1 cellular context compared by ENCODE assay signal in the genomic region with DNA sequence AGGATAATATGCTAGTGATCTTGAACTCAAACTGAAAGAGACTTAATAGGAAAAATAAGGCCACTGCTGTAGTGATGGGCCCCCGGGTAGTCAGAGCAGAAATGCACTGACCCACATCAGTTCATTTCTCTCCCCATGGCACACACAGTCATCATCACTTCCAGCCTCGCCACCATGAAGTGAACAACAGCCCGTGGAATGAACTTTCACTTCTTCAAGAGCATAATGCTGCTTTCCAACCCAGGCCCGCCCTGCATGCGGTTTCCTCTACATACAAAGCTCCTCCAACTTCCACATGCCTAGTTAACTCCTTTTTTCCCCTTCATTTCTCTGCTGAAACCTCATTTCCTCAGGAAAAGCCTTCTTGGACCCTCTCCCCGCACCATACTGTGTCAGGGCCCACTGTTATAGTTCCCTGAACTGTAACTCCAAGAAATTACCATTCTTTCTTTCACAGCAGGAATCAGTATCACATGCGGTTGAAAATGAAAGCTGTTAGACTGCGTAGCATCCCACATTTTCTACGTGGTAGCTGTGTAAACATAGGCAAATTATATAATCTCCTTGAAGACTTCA.
TF ChIP-seq lines count a peak whose summit lies in the region.

No MANE protein-coding gene starts in this region.

TF ChIP-seq in K562, 482 proteins besides CTCF, POLR2A, EP300 and RAD21 (continued from another document):
- TF ChIP-seq, protein P1, sequence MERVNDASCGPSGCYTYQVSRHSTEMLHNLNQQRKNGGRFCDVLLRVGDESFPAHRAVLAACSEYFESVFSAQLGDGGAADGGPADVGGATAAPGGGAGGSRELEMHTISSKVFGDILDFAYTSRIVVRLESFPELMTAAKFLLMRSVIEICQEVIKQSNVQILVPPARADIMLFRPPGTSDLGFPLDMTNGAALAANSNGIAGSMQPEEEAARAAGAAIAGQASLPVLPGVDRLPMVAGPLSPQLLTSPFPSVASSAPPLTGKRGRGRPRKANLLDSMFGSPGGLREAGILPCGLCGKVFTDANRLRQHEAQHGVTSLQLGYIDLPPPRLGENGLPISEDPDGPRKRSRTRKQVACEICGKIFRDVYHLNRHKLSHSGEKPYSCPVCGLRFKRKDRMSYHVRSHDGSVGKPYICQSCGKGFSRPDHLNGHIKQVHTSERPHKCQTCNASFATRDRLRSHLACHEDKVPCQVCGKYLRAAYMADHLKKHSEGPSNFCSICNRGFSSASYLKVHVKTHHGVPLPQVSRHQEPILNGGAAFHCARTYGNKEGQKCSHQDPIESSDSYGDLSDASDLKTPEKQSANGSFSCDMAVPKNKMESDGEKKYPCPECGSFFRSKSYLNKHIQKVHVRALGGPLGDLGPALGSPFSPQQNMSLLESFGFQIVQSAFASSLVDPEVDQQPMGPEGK (CRISPR knock-in tag; IDR thresholded peaks at IDR 0.05; ENCODE audit: borderline replicate concordance): no peak
- TF ChIP-seq, protein P2, sequence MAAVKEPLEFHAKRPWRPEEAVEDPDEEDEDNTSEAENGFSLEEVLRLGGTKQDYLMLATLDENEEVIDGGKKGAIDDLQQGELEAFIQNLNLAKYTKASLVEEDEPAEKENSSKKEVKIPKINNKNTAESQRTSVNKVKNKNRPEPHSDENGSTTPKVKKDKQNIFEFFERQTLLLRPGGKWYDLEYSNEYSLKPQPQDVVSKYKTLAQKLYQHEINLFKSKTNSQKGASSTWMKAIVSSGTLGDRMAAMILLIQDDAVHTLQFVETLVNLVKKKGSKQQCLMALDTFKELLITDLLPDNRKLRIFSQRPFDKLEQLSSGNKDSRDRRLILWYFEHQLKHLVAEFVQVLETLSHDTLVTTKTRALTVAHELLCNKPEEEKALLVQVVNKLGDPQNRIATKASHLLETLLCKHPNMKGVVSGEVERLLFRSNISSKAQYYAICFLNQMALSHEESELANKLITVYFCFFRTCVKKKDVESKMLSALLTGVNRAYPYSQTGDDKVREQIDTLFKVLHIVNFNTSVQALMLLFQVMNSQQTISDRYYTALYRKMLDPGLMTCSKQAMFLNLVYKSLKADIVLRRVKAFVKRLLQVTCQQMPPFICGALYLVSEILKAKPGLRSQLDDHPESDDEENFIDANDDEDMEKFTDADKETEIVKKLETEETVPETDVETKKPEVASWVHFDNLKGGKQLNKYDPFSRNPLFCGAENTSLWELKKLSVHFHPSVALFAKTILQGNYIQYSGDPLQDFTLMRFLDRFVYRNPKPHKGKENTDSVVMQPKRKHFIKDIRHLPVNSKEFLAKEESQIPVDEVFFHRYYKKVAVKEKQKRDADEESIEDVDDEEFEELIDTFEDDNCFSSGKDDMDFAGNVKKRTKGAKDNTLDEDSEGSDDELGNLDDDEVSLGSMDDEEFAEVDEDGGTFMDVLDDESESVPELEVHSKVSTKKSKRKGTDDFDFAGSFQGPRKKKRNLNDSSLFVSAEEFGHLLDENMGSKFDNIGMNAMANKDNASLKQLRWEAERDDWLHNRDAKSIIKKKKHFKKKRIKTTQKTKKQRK (IDR thresholded peaks at IDR 0.05; ENCODE audit: borderline replicate concordance, low read depth, low read length): no peak
- no peak for TF ChIP-seq POU5F1 (IDR thresholded peaks at IDR 0.05; ENCODE audit: borderline replicate concordance, low read depth, low read length, partially characterized antibody)
- no peak for TF ChIP-seq HDAC2 (IDR thresholded peaks at IDR 0.05)
- TF ChIP-seq BCL6 (CRISPR knock-in tag; IDR thresholded peaks at IDR 0.05): no peak
- TF ChIP-seq MIER1 (IDR thresholded peaks at IDR 0.05; ENCODE audit: low read depth): no peak
- TF ChIP-seq ZNF263 (CRISPR knock-in tag; IDR thresholded peaks at IDR 0.05; ENCODE audit: borderline replicate concordance): 0 out of 2 replicates have a peak, but pooled peaks have one; percentile 3
- no peak for TF ChIP-seq CHD2 (IDR thresholded peaks at IDR 0.05; ENCODE audit: low read depth, low read length)
- TF ChIP-seq NFATC3 (IDR thresholded peaks at IDR 0.05): no peak
- TF ChIP-seq YY1 (IDR thresholded peaks at IDR 0.05; ENCODE audit: borderline replicate concordance in 1 of 3, control insufficient read depth in 1 of 3, extremely low read depth in 1 of 3, insufficient read depth in 3 of 3, insufficient read length in 1 of 3, insufficient replicate concordance in 2 of 3, low read depth in 1 of 3, low read length in 2 of 3): no peak
- TF ChIP-seq MCM7 (IDR thresholded peaks at IDR 0.05): no peak
- TF ChIP-seq EZH2 (IDR thresholded peaks at IDR 0.05; ENCODE audit: borderline replicate concordance, low read depth, low read length): no peak
- TF ChIP-seq ZNF174 (CRISPR knock-in tag; IDR thresholded peaks at IDR 0.05): no peak
- TF ChIP-seq FOXM1 (IDR thresholded peaks at IDR 0.05; ENCODE audit: low read depth): no peak
- no peak for TF ChIP-seq FOXM1 (CRISPR knock-in tag; IDR thresholded peaks at IDR 0.05; ENCODE audit: low read depth)
- no peak for TF ChIP-seq KAT2B (IDR thresholded peaks at IDR 0.05; ENCODE audit: low read depth, low read length)
- no peak for TF ChIP-seq HDAC3 (IDR thresholded peaks at IDR 0.05; ENCODE audit: borderline replicate concordance, partially characterized antibody)
- TF ChIP-seq, protein P3, sequence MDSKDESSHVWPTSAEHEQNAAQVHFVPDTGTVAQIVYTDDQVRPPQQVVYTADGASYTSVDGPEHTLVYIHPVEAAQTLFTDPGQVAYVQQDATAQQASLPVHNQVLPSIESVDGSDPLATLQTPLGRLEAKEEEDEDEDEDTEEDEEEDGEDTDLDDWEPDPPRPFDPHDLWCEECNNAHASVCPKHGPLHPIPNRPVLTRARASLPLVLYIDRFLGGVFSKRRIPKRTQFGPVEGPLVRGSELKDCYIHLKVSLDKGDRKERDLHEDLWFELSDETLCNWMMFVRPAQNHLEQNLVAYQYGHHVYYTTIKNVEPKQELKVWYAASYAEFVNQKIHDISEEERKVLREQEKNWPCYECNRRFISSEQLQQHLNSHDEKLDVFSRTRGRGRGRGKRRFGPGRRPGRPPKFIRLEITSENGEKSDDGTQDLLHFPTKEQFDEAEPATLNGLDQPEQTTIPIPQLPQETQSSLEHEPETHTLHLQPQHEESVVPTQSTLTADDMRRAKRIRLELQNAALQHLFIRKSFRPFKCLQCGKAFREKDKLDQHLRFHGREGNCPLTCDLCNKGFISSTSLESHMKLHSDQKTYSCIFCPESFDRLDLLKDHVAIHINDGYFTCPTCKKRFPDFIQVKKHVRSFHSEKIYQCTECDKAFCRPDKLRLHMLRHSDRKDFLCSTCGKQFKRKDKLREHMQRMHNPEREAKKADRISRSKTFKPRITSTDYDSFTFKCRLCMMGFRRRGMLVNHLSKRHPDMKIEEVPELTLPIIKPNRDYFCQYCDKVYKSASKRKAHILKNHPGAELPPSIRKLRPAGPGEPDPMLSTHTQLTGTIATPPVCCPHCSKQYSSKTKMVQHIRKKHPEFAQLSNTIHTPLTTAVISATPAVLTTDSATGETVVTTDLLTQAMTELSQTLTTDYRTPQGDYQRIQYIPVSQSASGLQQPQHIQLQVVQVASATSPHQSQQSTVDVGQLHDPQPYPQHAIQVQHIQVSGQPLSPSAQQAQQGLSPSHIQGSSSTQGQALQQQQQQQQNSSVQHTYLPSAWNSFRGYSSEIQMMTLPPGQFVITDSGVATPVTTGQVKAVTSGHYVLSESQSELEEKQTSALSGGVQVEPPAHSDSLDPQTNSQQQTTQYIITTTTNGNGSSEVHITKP (IDR thresholded peaks at IDR 0.05; ENCODE audit: partially characterized antibody): no peak
- TF ChIP-seq SMARCA5 (IDR thresholded peaks at IDR 0.05): no peak
- TF ChIP-seq ELF1 (tag; IDR thresholded peaks at IDR 0.05): 0 out of 2 replicates have a peak, but pooled peaks have one; percentile 18
- TF ChIP-seq, protein P4, sequence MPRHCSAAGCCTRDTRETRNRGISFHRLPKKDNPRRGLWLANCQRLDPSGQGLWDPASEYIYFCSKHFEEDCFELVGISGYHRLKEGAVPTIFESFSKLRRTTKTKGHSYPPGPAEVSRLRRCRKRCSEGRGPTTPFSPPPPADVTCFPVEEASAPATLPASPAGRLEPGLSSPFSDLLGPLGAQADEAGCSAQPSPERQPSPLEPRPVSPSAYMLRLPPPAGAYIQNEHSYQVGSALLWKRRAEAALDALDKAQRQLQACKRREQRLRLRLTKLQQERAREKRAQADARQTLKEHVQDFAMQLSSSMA (CRISPR knock-in tag; IDR thresholded peaks at IDR 0.05): no peak
- no peak for TF ChIP-seq SAP30 (IDR thresholded peaks at IDR 0.05; ENCODE audit: borderline replicate concordance, insufficient read depth, low read depth, low read length, poor library complexity, severe bottlenecking)
- TF ChIP-seq NFRKB (IDR thresholded peaks at IDR 0.05; ENCODE audit: low read depth): peak; percentile 52; the same call in 1 of the 2 replicates
- TF ChIP-seq THRAP3 (IDR thresholded peaks at IDR 0.05; ENCODE audit: borderline replicate concordance): no peak
- TF ChIP-seq NR2C2 (CRISPR knock-in tag; IDR thresholded peaks at IDR 0.05): no peak
- peak; percentile 69 for TF ChIP-seq NR2C2 (tag; IDR thresholded peaks at IDR 0.05)
- TF ChIP-seq, protein P5, sequence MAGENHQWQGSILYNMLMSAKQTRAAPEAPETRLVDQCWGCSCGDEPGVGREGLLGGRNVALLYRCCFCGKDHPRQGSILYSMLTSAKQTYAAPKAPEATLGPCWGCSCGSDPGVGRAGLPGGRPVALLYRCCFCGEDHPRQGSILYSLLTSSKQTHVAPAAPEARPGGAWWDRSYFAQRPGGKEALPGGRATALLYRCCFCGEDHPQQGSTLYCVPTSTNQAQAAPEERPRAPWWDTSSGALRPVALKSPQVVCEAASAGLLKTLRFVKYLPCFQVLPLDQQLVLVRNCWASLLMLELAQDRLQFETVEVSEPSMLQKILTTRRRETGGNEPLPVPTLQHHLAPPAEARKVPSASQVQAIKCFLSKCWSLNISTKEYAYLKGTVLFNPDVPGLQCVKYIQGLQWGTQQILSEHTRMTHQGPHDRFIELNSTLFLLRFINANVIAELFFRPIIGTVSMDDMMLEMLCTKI (IDR thresholded peaks at IDR 0.05; ENCODE audit: partially characterized antibody): no peak
- TF ChIP-seq, protein P6, sequence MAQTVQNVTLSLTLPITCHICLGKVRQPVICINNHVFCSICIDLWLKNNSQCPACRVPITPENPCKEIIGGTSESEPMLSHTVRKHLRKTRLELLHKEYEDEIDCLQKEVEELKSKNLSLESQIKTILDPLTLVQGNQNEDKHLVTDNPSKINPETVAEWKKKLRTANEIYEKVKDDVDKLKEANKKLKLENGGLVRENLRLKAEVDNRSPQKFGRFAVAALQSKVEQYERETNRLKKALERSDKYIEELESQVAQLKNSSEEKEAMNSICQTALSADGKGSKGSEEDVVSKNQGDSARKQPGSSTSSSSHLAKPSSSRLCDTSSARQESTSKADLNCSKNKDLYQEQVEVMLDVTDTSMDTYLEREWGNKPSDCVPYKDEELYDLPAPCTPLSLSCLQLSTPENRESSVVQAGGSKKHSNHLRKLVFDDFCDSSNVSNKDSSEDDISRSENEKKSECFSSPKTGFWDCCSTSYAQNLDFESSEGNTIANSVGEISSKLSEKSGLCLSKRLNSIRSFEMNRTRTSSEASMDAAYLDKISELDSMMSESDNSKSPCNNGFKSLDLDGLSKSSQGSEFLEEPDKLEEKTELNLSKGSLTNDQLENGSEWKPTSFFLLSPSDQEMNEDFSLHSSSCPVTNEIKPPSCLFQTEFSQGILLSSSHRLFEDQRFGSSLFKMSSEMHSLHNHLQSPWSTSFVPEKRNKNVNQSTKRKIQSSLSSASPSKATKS (CRISPR knock-in tag; IDR thresholded peaks at IDR 0.05): no peak
- 0 out of 2 replicates have a peak, but pooled peaks have one; percentile 64 for TF ChIP-seq ERF (CRISPR knock-in tag; IDR thresholded peaks at IDR 0.05)
- TF ChIP-seq GATA2 (CRISPR knock-in tag; IDR thresholded peaks at IDR 0.05): no peak
- TF ChIP-seq, protein P7, sequence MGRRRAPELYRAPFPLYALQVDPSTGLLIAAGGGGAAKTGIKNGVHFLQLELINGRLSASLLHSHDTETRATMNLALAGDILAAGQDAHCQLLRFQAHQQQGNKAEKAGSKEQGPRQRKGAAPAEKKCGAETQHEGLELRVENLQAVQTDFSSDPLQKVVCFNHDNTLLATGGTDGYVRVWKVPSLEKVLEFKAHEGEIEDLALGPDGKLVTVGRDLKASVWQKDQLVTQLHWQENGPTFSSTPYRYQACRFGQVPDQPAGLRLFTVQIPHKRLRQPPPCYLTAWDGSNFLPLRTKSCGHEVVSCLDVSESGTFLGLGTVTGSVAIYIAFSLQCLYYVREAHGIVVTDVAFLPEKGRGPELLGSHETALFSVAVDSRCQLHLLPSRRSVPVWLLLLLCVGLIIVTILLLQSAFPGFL (CRISPR knock-in tag; IDR thresholded peaks at IDR 0.05): no peak
- no peak for TF ChIP-seq SMC3 (conservative IDR thresholded peaks at IDR 0.05; ENCODE audit: insufficient read depth, low read depth, low read length)
- TF ChIP-seq HDAC6 (IDR thresholded peaks at IDR 0.05; ENCODE audit: low read depth, low read length): no peak
